Comparison of ENCODE assay signal across 19 cellular contexts in the genomic region with DNA sequence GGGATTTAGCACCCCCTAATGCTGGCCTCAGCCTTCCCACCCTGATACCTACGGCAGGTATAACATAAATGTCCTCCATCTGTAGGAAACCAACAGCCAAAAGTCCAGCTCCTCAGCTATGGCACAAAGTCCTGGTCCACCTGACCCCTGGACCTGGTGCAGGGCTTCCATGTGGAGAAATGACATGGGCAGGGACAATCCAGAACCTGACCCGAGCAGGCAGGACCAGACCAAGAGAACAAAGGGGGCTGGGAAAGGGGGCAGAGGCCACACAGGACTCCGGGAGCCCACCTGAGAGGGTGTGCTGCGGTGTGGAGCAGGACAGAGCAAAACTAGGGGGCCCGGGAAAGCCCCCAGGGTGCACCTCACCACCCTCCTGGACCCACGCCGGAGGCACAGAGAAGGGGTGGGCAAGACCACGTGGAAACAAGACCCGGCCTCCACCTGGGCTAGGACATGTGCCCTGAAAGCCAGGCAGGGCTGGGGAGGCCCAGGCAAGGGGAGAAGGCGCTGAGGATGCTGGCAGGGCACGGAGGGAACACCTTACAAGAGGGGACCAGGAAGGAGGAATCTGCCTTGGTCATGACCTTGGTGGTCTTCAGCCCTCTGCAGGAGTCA.
A peak's percentile ranks its signal among the peaks of the same experiment; 100 is the strongest.
DNase-seq lines count a peak whose midpoint lies in the region; ATAC-seq, FAIRE-seq and TF ChIP-seq lines count a peak whose summit lies in the region.
"Had no signal": no experiment of that assay in that cellular context is flagged by ENCODE, and none has a peak within 500 bp of the region (broad histone marks: within the 10 kb centered on the region; RNA-seq: fewer than 3 reads in every experiment).

No MANE protein-coding gene starts in this region.

- no peak overlapping the region for H2BK15ac ChIP-seq in H1 (ENCODE audit: low read length)

- no peak overlapping the region for H2BK20ac ChIP-seq in H1 (ENCODE audit: low read length)

- no peaks in the 10 kb centered on the region for H3K4me1 Mint-ChIP-seq in Caco-2 (ENCODE audit: low read depth, unreplicated experiment)
- H3K4me1 Mint-ChIP-seq in stimulated activated effector memory CD8-positive, alpha-beta T cell treated with anti-CD3 and anti-CD28 coated beads, Interleukin-12 subunit alpha, Interleukin-12 subunit beta, amount 100 ng/mL, for 72 hours = no peaks in the 10 kb centered on the region
- H3K4me1 Mint-ChIP-seq: CD4-positive, CD25-positive, alpha-beta regulatory T cell had no signal

- DNase-seq in Caco-2 (no peak), H1 (ENCODE audit: low read depth in 1 of 2, low spot score in 2 of 2) (no peak), left ventricle myocardium superior (no peak), ascending aorta (ENCODE audit: low spot score in 2 of 2) (no peak)
- no peak for DNase-seq in stimulated activated effector memory CD8-positive, alpha-beta T cell treated with anti-CD3 and anti-CD28 coated beads, Interleukin-12 subunit alpha, Interleukin-12 subunit beta, amount 100 ng/mL, for 72 hours (ENCODE audit: low spot score in 2 of 2)
- DNase-seq: 8988T; AML-193; CD4-positive, CD25-positive, alpha-beta regulatory T cell; DMS153; DMS79 treated with DMSO at 0.1 percent for 48 hours; EL had no signal

- TF ChIP-seq CTCF in Caco-2 (IDR thresholded peaks at IDR 0.05; ENCODE audit: insufficient read depth in 1 of 2, low read depth in 1 of 2, low read length in 1 of 2, severe bottlenecking in 1 of 2, unreplicated experiment in 1 of 2) (no peak), H1 (IDR thresholded peaks at IDR 0.05; ENCODE audit: control extremely low read depth in 1 of 3, insufficient read depth in 1 of 3, low read depth in 1 of 3, low read length in 3 of 3) (no peak), liver (IDR thresholded peaks at IDR 0.05; ENCODE audit: low read depth, low read length, missing input control) (no peak), ascending aorta (IDR thresholded peaks at IDR 0.05) (no peak)

- no peak overlapping the region for H3K4ac ChIP-seq in H1 (replicated peaks; ENCODE audit: insufficient read length, low read depth, low read length)

- H3K79me2 ChIP-seq in H1 (ENCODE audit: control insufficient read depth in 1 of 2, insufficient read depth in 2 of 2, low read length in 2 of 2) = no peaks in the 10 kb centered on the region; a peak in 1 of 4 replicates

- H3K9ac ChIP-seq in H1 (replicated peaks in 1 of 4; ENCODE audit: extremely low read depth in 1 of 4, low read depth in 3 of 4, low read length in 3 of 4) = no peak overlapping the region
- no peak overlapping the region for H3K9ac ChIP-seq in liver (ENCODE audit: low read depth in 1 of 2, low read length in 2 of 2)
- H3K9ac ChIP-seq: BLaER1 treated with 17β-estradiol and CSF1 and Interleukin-3, amounts not matched to agents 10 nM and 100 nM had no signal

- H3K27ac Mint-ChIP-seq in Caco-2 (ENCODE audit: unreplicated experiment) = peak overlapping the region; percentile 18
- no peak overlapping the region for H3K27ac Mint-ChIP-seq in stimulated activated effector memory CD8-positive, alpha-beta T cell treated with anti-CD3 and anti-CD28 coated beads, Interleukin-12 subunit alpha, Interleukin-12 subunit beta, amount 100 ng/mL, for 72 hours
- H3K27ac Mint-ChIP-seq: CD4-positive, CD25-positive, alpha-beta regulatory T cell had no signal

- intact Hi-C loops in Caco-2 (cut with micrococcal nuclease; ENCODE audit: unreplicated experiment) (no loop called here), left ventricle myocardium superior (cut with micrococcal nuclease) (no loop called here), ascending aorta (cut with DNase I) (no loop called here)

- no peak overlapping the region for H2BK5ac ChIP-seq in H1 (ENCODE audit: low read depth, low read length)

- H2BK120ac ChIP-seq in H1 (replicated peaks; ENCODE audit: low read depth, low read length) = no peak overlapping the region

- peaks cover 5 to 9% of the 10 kb centered on the region in 2 experiments for H4K20me1 ChIP-seq in H1 (replicated peaks in 1 of 2; ENCODE audit: control insufficient read depth in 1 of 2, insufficient read depth in 2 of 2, low read length in 2 of 2)
- H4K20me1 ChIP-seq: BLaER1 treated with 17β-estradiol and CSF1 and Interleukin-3, amounts not matched to agents 10 nM and 100 nM had no signal

- H2AK5ac ChIP-seq in H1 (ENCODE audit: low read depth, low read length) = no peak overlapping the region

- H3K27me3 ChIP-seq in Caco-2 (replicated peaks; ENCODE audit: control insufficient read depth, insufficient read depth, low read length) (no peaks in the 10 kb centered on the region), H1 (replicated peaks in 1 of 4; ENCODE audit: control insufficient read depth in 3 of 4, extremely low read depth in 1 of 4, insufficient read depth in 3 of 4, low read length in 3 of 4) (no peaks in the 10 kb centered on the region), liver (ENCODE audit: control insufficient read depth in 4 of 4, insufficient read depth in 4 of 4, low read length in 3 of 4) (no peaks in the 10 kb centered on the region), ascending aorta (no peaks in the 10 kb centered on the region)

- no peak overlapping the region for H3K27ac ChIP-seq in H1 (ENCODE audit: low read depth, low read length)
- no peak overlapping the region for H3K27ac ChIP-seq in liver (ENCODE audit: low read depth in 1 of 2, low read length in 2 of 2)
- H3K27ac ChIP-seq in ascending aorta = no peak overlapping the region
- H3K27ac ChIP-seq: BLaER1 treated with 17β-estradiol and CSF1 and Interleukin-3, amounts not matched to agents 10 nM and 100 nM; HL-60 had no signal

- no peak overlapping the region for H2AFZ ChIP-seq in H1 (ENCODE audit: low read length)

- H3K23ac ChIP-seq in H1 (ENCODE audit: insufficient read length) = no peak overlapping the region

- H3K18ac ChIP-seq in H1 (ENCODE audit: extremely low read depth, low read length) = no peak overlapping the region

- no peaks in the 10 kb centered on the region for H3K27me3 Mint-ChIP-seq in Caco-2 (ENCODE audit: insufficient read depth, unreplicated experiment)
- H3K27me3 Mint-ChIP-seq: CD4-positive, CD25-positive, alpha-beta regulatory T cell had no signal

- no peak overlapping the region for H4K5ac ChIP-seq in H1 (ENCODE audit: insufficient read length, low read depth, low read length)

- BruUV-seq in Caco-2 (replicated peaks; lab: Mats Ljungman, UMichigan) = no TSS peak

- no peak overlapping the region for H3K14ac ChIP-seq in H1 (ENCODE audit: insufficient read length)

- CTCF ChIA-PET in Caco-2 (lab: Charles Lee) (no interaction called here), H1 (lab: Charles Lee; ENCODE audit: partially characterized antibody) (interaction anchor here (0.8 to 1.5 kb wide), 5 partner anchors 9 to 92 kb away, joined by 3 to 6 read pairs (median 3); no protein-coding TSS in a partner anchor)

- H3K36me3 ChIP-seq in Caco-2 (ENCODE audit: control insufficient read depth, insufficient read depth, low read length) (peaks cover 4% of the 10 kb centered on the region; the same call in 1 of the 2 replicates), H1 (ENCODE audit: control insufficient read depth in 2 of 4, insufficient read depth in 4 of 4, low read length in 3 of 4) (no peaks in the 10 kb centered on the region), liver (ENCODE audit: control insufficient read depth in 4 of 4, insufficient read depth in 3 of 4, low read depth in 1 of 4, low read length in 3 of 4) (peaks cover 0 to 3% (median 0%) of the 10 kb centered on the region in 4 donors), ascending aorta (no peaks in the 10 kb centered on the region)
- H3K36me3 ChIP-seq: BLaER1 treated with 17β-estradiol and CSF1 and Interleukin-3, amounts not matched to agents 10 nM and 100 nM had no signal

- H3K56ac ChIP-seq in H1 (replicated peaks; ENCODE audit: insufficient read length, low read depth, low read length) = no peak overlapping the region

- POLR2A ChIA-PET in Caco-2 (lab: Charles Lee) = no interaction called here
- POLR2A ChIA-PET in H1 (lab: Charles Lee; ENCODE audit: partially characterized antibody) = interaction anchor here (1.9 kb wide), 1 partner anchor 10 kb away, joined by 4 read pairs; no protein-coding TSS in a partner anchor

- WGBS in H1 (ENCODE audit: extremely low coverage in 1 of 2, insufficient coverage in 1 of 2, insufficient read length in 1 of 2, insufficient replicate concordance in 2 of 2, low coverage in 1 of 2, low lambda C conversion rate in 2 of 2, missing lambda C conversion rate in 1 of 2), 2 experiments = 90% methylated on average over 11 of the region's 11 CpGs; no CpG with 5 or more reads in 1 of the 2 experiments
- WGBS in liver = 92% methylated on average over 11 of the region's 11 CpGs

- TF ChIP-seq RAD21 in H1 (IDR thresholded peaks at IDR 0.05 in 1 of 2, conservative IDR thresholded peaks at IDR 0.05 in 1 of 2; ENCODE audit: low read depth in 2 of 2, low read length in 2 of 2) = no peak
- TF ChIP-seq RAD21 in liver (IDR thresholded peaks at IDR 0.05) = no peak

- FAIRE-seq in H1 (lab: Jason Lieb, UNC) = no peak
- FAIRE-seq: G401.6, GM12892, GM19239 had no signal

- no peak for TF ChIP-seq EP300 in H1 (IDR thresholded peaks at IDR 0.05; ENCODE audit: borderline replicate concordance in 1 of 2, low read depth in 2 of 2, low read length in 2 of 2)

- no peak overlapping the region for H2BK12ac ChIP-seq in H1 (ENCODE audit: low read depth, low read length)

- H3K36me3 Mint-ChIP-seq in Caco-2 (ENCODE audit: insufficient read depth, unreplicated experiment) = peaks cover 63% of the 10 kb centered on the region
- H3K36me3 Mint-ChIP-seq in stimulated activated effector memory CD8-positive, alpha-beta T cell treated with anti-CD3 and anti-CD28 coated beads, Interleukin-12 subunit alpha, Interleukin-12 subunit beta, amount 100 ng/mL, for 72 hours = no peaks in the 10 kb centered on the region
- H3K36me3 Mint-ChIP-seq: CD4-positive, CD25-positive, alpha-beta regulatory T cell had no signal

- no peaks in the 10 kb centered on the region; the same call in 1 of the 2 replicates for H3K79me1 ChIP-seq in H1 (ENCODE audit: low read depth, low read length)

- ATAC-seq in stimulated activated effector memory CD8-positive, alpha-beta T cell treated with anti-CD3 and anti-CD28 coated beads, Interleukin-12 subunit alpha, Interleukin-12 subunit beta, amount 100 ng/mL, for 72 hours = peak; percentile 19
- ATAC-seq in GM18870 (IDR thresholded peaks at IDR 0.05; ENCODE audit: unreplicated experiment) = no peak
- no peak for ATAC-seq in left ventricle myocardium superior
- ATAC-seq: HCT116 had no signal

- peak overlapping the region; percentile 15 for H4K8ac ChIP-seq in H1 (ENCODE audit: extremely low read depth, insufficient read depth, low read length)

- H3K9me3 ChIP-seq in Caco-2 (no peaks in the 10 kb centered on the region), H1 (ENCODE audit: insufficient read depth in 2 of 2, low read depth in 1 of 2, low read length in 1 of 2) (no peaks in the 10 kb centered on the region), liver (ENCODE audit: control insufficient read depth in 4 of 4, low read length in 3 of 4) (no peaks in the 10 kb centered on the region), ascending aorta (no peaks in the 10 kb centered on the region)
- H3K9me3 ChIP-seq: BLaER1 treated with 17β-estradiol and CSF1 and Interleukin-3, amounts not matched to agents 10 nM and 100 nM had no signal

- TF ChIP-seq POLR2A in H1 (IDR thresholded peaks at IDR 0.05; ENCODE audit: control extremely low read depth in 1 of 2, low read depth in 2 of 2, low read length in 2 of 2) = no peak

- H3K4me1 ChIP-seq in Caco-2 = no peaks in the 10 kb centered on the region
- H3K4me1 ChIP-seq in H1 (replicated peaks in 1 of 4; ENCODE audit: control insufficient read depth in 3 of 4, insufficient read depth in 4 of 4, low read length in 3 of 4) = peaks cover 0 to 6% (median 1%) of the 10 kb centered on the region in 4 experiments; a peak in 3 of 7 replicates
- no peaks in the 10 kb centered on the region for H3K4me1 ChIP-seq in liver (ENCODE audit: control insufficient read depth in 4 of 4, insufficient read depth in 4 of 4, low read length in 3 of 4)
- no peaks in the 10 kb centered on the region for H3K4me1 ChIP-seq in ascending aorta

- H3K23me2 ChIP-seq in H1 (ENCODE audit: low read depth, low read length) = no peaks in the 10 kb centered on the region

- H3K4me2 ChIP-seq in H1 (ENCODE audit: insufficient read depth in 1 of 2, low read depth in 2 of 2, low read length in 2 of 2) = no peak overlapping the region

- no peaks in the 10 kb centered on the region for H3K9me3 Mint-ChIP-seq in Caco-2 (ENCODE audit: unreplicated experiment)
- no peaks in the 10 kb centered on the region for H3K9me3 Mint-ChIP-seq in stimulated activated effector memory CD8-positive, alpha-beta T cell treated with anti-CD3 and anti-CD28 coated beads, Interleukin-12 subunit alpha, Interleukin-12 subunit beta, amount 100 ng/mL, for 72 hours

- no peak overlapping the region for H3K4me3 Mint-ChIP-seq in Caco-2 (ENCODE audit: unreplicated experiment)
- no peak overlapping the region for H3K4me3 Mint-ChIP-seq in stimulated activated effector memory CD8-positive, alpha-beta T cell treated with anti-CD3 and anti-CD28 coated beads, Interleukin-12 subunit alpha, Interleukin-12 subunit beta, amount 100 ng/mL, for 72 hours
- H3K4me3 Mint-ChIP-seq: CD4-positive, CD25-positive, alpha-beta regulatory T cell had no signal

- no peak overlapping the region for H4K91ac ChIP-seq in H1 (replicated peaks; ENCODE audit: insufficient read length, low read length)

- H3K4me3 ChIP-seq in Caco-2 (ENCODE audit: low read depth, low read length) (no peak overlapping the region), H1 (ENCODE audit: extremely low read depth in 1 of 4, insufficient read depth in 2 of 4, low read depth in 3 of 4, low read length in 4 of 4) (no peak overlapping the region), liver (ENCODE audit: low read depth in 1 of 3, low read length in 3 of 3) (no peak overlapping the region), ascending aorta (no peak overlapping the region)
- H3K4me3 ChIP-seq: BLaER1 treated with 17β-estradiol and CSF1 and Interleukin-3, amounts not matched to agents 10 nM and 100 nM had no signal
